ENCODE assay signal across 2 cellular contexts in genomic region chr19:42288881-42289555, GRCh38.
TF ChIP-seq lines count a peak whose summit lies in the region.

No MANE protein-coding gene starts in this region.

TF ChIP-seq in K562, 482 proteins besides CTCF, POLR2A, EP300 and RAD21:
- TF ChIP-seq ZBTB33 (CRISPR knock-in tag; IDR thresholded peaks at IDR 0.05) (peak; percentile 63), RBFOX2 (IDR thresholded peaks at IDR 0.05; ENCODE audit: low read depth, low read length) (peak; percentile 25; the same call in 1 of the 2 replicates), NCOA2 (IDR thresholded peaks at IDR 0.05; ENCODE audit: partially characterized antibody in 2 of 2) (no peak), RB1 (IDR thresholded peaks at IDR 0.05; ENCODE audit: low read depth) (no peak), ATF3 (IDR thresholded peaks at IDR 0.05) (0 out of 2 replicates have a peak, but pooled peaks have one; percentile 21), ATF3 (CRISPR knock-in tag; conservative IDR thresholded peaks at IDR 0.05) (no peak), YBX1 (IDR thresholded peaks at IDR 0.05) (no peak), RBM25 (IDR thresholded peaks at IDR 0.05; ENCODE audit: low read depth, low read length, severe bottlenecking) (no peak)
TF ChIP-seq in K562: peak in this region for 3.

TF ChIP-seq in HEK293T, 16 proteins besides CTCF, POLR2A, EP300 and RAD21:
- no peak for TF ChIP-seq HDGF (IDR thresholded peaks at IDR 0.05; ENCODE audit: borderline replicate concordance)
- no peak for TF ChIP-seq CTBP1 (IDR thresholded peaks at IDR 0.05; ENCODE audit: borderline replicate concordance)
- no peak for TF ChIP-seq FOXK2 (IDR thresholded peaks at IDR 0.05)
- no peak for TF ChIP-seq ELF4 (IDR thresholded peaks at IDR 0.05)
- TF ChIP-seq SP1 (IDR thresholded peaks at IDR 0.05) = no peak
- TF ChIP-seq SUZ12 (IDR thresholded peaks at IDR 0.05) = no peak
- TF ChIP-seq FOXM1 (IDR thresholded peaks at IDR 0.05; ENCODE audit: borderline replicate concordance) = no peak
- no peak for TF ChIP-seq L3MBTL2 (conservative IDR thresholded peaks at IDR 0.05)
